10 cellular contexts compared by ENCODE assay signal in the genomic region with DNA sequence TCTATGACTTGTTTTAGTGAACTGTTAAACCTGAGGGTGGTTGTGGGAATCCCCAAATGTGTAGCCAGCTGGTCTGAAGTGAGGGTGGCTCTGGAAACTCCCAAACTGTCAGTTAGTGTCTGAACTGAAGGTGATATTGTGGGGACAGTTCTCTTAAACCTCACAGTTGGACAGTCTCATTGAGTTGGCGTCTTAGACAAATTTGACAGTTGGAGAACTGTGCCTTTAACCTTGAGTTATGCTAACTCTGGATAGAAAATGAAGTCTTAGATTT. TPM values are rescaled to one million over a fixed set of nuclear protein-coding genes. Genes with fewer than 3 reads are reported as not detected.
A peak's percentile ranks its signal among the peaks of the same experiment; 100 is the strongest.
DNase-seq lines count a peak whose midpoint lies in the region; ATAC-seq, FAIRE-seq and TF ChIP-seq lines count a peak whose summit lies in the region.
"Had no signal": no experiment of that assay in that cellular context is flagged by ENCODE, and none has a peak within 500 bp of the region (broad histone marks: within the 10 kb centered on the region; RNA-seq: fewer than 3 reads in every experiment).

No MANE protein-coding gene starts in this region.

- H3K4me1 Mint-ChIP-seq in WTC11: peaks cover 27% of the 10 kb centered on the region

- POLR2A ChIA-PET in WTC11 (lab: Charles Lee): no interaction called here

- H3K27me3 Mint-ChIP-seq in WTC11 (ENCODE audit: low read depth): no peaks in the 10 kb centered on the region; the same call in 1 of the 2 replicates

- DNase-seq in GM12892 (ENCODE audit: insufficient read length): no peak
- DNase-seq in M059J (ENCODE audit: low read depth): peak; percentile 23
- no peak for DNase-seq in WTC11 (ENCODE audit: low spot score)
- DNase-seq in NCI-H128 (lab: John Stamatoyannopoulos, UW; ENCODE audit: unreplicated experiment): no peak
- no peak for DNase-seq in RKO (ENCODE audit: low spot score)
- DNase-seq in iPS-NIHi7 (ENCODE audit: extremely low spot score): no peak
- DNase-seq: glutamatergic neuron, NCI-H524 treated with DMSO at 0.1 percent for 48 hours had no signal

- no peak for TF ChIP-seq POLR2A in GM12892 (IDR thresholded peaks at IDR 0.05; ENCODE audit: low read depth, low read length)

- peaks cover 29% of the 10 kb centered on the region for H3K9me3 Mint-ChIP-seq in WTC11

- peak; percentile 90 for FAIRE-seq in GM12892 (lab: Jason Lieb, UNC)

- TF ChIP-seq CTCF in WTC11 (IDR thresholded peaks at IDR 0.05): no peak

- no peak overlapping the region for H3K27ac Mint-ChIP-seq in WTC11

- ATAC-seq in GM19455 (IDR thresholded peaks at IDR 0.05; ENCODE audit: unreplicated experiment) (peak; percentile 88), HG02970 (IDR thresholded peaks at IDR 0.05; ENCODE audit: low FRiP score, unreplicated experiment) (peak; percentile 98), WTC11 (no peak)

- H3K36me3 Mint-ChIP-seq in WTC11: peaks cover 21% of the 10 kb centered on the region

- CTCF ChIA-PET in WTC11 (lab: Charles Lee): no interaction called here

- H3K4me3 Mint-ChIP-seq in WTC11: no peak overlapping the region

TF ChIP-seq in WTC11, 78 proteins besides CTCF, POLR2A, EP300 and RAD21:
- TF ChIP-seq, protein P1, sequence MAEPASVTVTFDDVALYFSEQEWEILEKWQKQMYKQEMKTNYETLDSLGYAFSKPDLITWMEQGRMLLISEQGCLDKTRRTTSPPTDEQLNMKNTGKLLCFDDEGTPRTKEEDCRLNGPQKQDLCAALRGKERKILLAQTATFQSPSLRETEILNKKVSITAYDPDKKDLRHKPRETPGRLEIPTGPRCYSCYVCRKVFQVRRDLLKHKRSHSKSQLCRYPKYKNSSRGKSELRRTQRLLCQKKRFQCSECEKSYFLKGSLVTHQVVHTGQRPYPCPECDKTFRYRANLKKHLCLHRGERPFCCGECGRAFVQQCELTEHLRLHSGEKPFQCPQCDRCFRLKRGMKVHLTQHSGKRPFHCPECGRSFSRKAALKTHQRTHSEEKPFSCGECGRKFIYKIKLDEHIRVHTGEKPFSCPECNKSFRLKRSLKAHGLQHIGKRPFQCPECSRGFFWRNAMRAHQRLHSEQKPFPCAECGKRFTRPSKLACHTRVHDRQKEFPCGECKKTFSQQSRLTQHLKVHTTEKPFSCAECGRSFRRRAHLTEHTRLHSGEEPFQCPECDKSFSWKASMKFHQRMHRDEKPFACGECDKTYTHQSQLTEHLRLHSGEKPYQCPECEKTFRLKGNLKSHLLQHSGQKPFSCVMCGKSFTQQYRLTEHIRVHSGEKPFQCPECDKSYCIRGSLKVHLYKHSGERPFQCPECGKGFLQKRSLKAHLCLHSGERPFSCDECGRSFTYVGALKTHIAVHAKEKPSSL (CRISPR knock-in tag; conservative IDR thresholded peaks at IDR 0.05): no peak
- no peak for TF ChIP-seq NFE2L1 (CRISPR knock-in tag; IDR thresholded peaks at IDR 0.05)
- TF ChIP-seq, protein P2, sequence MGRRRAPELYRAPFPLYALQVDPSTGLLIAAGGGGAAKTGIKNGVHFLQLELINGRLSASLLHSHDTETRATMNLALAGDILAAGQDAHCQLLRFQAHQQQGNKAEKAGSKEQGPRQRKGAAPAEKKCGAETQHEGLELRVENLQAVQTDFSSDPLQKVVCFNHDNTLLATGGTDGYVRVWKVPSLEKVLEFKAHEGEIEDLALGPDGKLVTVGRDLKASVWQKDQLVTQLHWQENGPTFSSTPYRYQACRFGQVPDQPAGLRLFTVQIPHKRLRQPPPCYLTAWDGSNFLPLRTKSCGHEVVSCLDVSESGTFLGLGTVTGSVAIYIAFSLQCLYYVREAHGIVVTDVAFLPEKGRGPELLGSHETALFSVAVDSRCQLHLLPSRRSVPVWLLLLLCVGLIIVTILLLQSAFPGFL (CRISPR knock-in tag; IDR thresholded peaks at IDR 0.05; ENCODE audit: borderline replicate concordance): no peak
- TF ChIP-seq NR2C2 (CRISPR knock-in tag; IDR thresholded peaks at IDR 0.05): no peak
- no peak for TF ChIP-seq SMAD4 (CRISPR knock-in tag; IDR thresholded peaks at IDR 0.05)
- no peak for TF ChIP-seq SP1 (CRISPR knock-in tag; conservative IDR thresholded peaks at IDR 0.05)
- no peak for TF ChIP-seq ZNF423 (CRISPR knock-in tag; IDR thresholded peaks at IDR 0.05)
- no peak for TF ChIP-seq ZNF232 (CRISPR knock-in tag; IDR thresholded peaks at IDR 0.05)
- no peak for TF ChIP-seq ZNF396 (CRISPR knock-in tag; IDR thresholded peaks at IDR 0.05; ENCODE audit: borderline replicate concordance)
- TF ChIP-seq, protein P3, sequence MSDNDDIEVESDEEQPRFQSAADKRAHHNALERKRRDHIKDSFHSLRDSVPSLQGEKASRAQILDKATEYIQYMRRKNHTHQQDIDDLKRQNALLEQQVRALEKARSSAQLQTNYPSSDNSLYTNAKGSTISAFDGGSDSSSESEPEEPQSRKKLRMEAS (CRISPR knock-in tag; IDR thresholded peaks at IDR 0.05): no peak
- TF ChIP-seq EMX1 (CRISPR knock-in tag; IDR thresholded peaks at IDR 0.05): no peak
- TF ChIP-seq, protein P4, sequence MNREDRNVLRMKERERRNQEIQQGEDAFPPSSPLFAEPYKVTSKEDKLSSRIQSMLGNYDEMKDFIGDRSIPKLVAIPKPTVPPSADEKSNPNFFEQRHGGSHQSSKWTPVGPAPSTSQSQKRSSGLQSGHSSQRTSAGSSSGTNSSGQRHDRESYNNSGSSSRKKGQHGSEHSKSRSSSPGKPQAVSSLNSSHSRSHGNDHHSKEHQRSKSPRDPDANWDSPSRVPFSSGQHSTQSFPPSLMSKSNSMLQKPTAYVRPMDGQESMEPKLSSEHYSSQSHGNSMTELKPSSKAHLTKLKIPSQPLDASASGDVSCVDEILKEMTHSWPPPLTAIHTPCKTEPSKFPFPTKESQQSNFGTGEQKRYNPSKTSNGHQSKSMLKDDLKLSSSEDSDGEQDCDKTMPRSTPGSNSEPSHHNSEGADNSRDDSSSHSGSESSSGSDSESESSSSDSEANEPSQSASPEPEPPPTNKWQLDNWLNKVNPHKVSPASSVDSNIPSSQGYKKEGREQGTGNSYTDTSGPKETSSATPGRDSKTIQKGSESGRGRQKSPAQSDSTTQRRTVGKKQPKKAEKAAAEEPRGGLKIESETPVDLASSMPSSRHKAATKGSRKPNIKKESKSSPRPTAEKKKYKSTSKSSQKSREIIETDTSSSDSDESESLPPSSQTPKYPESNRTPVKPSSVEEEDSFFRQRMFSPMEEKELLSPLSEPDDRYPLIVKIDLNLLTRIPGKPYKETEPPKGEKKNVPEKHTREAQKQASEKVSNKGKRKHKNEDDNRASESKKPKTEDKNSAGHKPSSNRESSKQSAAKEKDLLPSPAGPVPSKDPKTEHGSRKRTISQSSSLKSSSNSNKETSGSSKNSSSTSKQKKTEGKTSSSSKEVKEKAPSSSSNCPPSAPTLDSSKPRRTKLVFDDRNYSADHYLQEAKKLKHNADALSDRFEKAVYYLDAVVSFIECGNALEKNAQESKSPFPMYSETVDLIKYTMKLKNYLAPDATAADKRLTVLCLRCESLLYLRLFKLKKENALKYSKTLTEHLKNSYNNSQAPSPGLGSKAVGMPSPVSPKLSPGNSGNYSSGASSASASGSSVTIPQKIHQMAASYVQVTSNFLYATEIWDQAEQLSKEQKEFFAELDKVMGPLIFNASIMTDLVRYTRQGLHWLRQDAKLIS (CRISPR knock-in tag; IDR thresholded peaks at IDR 0.05; ENCODE audit: borderline replicate concordance): no peak
- TF ChIP-seq, protein P5, sequence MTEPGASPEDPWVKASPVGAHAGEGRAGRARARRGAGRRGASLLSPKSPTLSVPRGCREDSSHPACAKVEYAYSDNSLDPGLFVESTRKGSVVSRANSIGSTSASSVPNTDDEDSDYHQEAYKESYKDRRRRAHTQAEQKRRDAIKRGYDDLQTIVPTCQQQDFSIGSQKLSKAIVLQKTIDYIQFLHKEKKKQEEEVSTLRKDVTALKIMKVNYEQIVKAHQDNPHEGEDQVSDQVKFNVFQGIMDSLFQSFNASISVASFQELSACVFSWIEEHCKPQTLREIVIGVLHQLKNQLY (CRISPR knock-in tag; IDR thresholded peaks at IDR 0.05): no peak
- TF ChIP-seq NR3C1 (CRISPR knock-in tag; conservative IDR thresholded peaks at IDR 0.05; ENCODE audit: low read depth): no peak
- TF ChIP-seq ZNF121 (CRISPR knock-in tag; IDR thresholded peaks at IDR 0.05): no peak

RNA-seq across cellular contexts. Expression of a gene that starts 20.7 kb away (rescaled TPM):
- 7.2 TPM for polyA plus RNA-seq in GM12892 (2012; ENCODE audit: missing spikeins)
- 16.1 and 18.0 TPM in 2 replicates for total RNA-seq in M059J (2014; rRNA removed; shearing (Covaris generic))
- 1.1 to 1.3 TPM (median 1.2 TPM) in 3 replicates for total RNA-seq in WTC11 (2021)
